Comparison of ENCODE assay signal across 12 cellular contexts in the genomic region with DNA sequence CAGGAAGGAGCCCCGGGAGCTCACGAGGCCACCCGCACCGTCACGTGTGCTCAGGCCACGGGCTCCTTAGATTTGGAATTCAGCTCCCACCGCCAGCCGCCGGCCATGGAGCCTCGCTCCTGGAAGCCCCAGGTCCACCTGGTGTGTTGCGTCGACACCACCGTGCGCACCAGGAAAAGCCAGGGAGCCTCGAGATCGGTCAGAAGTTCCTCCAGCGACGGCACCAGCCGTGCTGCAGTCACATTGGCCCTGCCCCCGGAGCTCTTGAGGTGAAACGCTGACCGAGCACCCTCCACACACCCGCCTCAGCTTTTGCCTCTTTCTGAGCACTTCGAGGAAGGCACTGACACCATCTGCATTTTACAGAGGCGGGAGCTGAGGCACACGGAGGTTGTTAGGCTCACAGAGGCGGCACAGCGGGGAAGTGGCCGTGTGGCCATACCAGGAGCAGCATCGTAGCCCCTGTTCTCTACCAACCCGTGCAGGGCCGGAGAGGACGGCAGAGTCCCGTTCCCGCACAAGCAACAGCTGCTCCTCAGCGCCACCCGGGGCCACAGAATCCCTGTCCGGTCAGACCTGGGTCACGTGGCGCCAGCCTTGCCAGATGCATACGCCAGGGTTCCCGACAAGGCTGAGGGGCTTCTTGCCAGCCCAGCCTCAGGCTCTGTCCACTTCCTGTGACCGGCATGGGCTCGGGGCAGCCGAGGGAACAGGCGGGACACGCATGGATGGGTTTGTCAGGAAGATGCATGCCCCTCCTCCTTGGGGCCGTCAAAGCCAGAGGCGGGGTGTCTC. TPM values are rescaled to one million over a fixed set of nuclear protein-coding genes. Genes with fewer than 3 reads are reported as not detected.
DNase-seq lines count a peak whose midpoint lies in the region; ATAC-seq, FAIRE-seq and TF ChIP-seq lines count a peak whose summit lies in the region.
"Had no signal": no experiment of that assay in that cellular context is flagged by ENCODE, and none has a peak within 500 bp of the region (broad histone marks: within the 10 kb centered on the region; RNA-seq: fewer than 3 reads in every experiment).

No MANE protein-coding gene starts in this region.

- TF ChIP-seq CTCF in H1 (IDR thresholded peaks at IDR 0.05; ENCODE audit: control extremely low read depth in 1 of 3, insufficient read depth in 1 of 3, low read depth in 1 of 3, low read length in 3 of 3) (0 out of 4 replicates have a peak, but pooled peaks of 1 of the 3 experiments have one; percentile 5), psoas muscle (IDR thresholded peaks at IDR 0.05) (no peak)

- H3K18ac ChIP-seq in H1 (ENCODE audit: extremely low read depth, low read length): no peak overlapping the region

- no peak overlapping the region for H3K23ac ChIP-seq in H1 (ENCODE audit: insufficient read length)

- no peak overlapping the region for H3K9ac ChIP-seq in H1 (replicated peaks in 1 of 4; ENCODE audit: extremely low read depth in 1 of 4, low read depth in 3 of 4, low read length in 3 of 4)

- H3K56ac ChIP-seq in H1 (replicated peaks; ENCODE audit: insufficient read length, low read depth, low read length): no peak overlapping the region

- H3K79me1 ChIP-seq in H1 (ENCODE audit: low read depth, low read length): no peaks in the 10 kb centered on the region

- no peak for TF ChIP-seq POLR2A in H1 (IDR thresholded peaks at IDR 0.05; ENCODE audit: control extremely low read depth in 1 of 2, low read depth in 2 of 2, low read length in 2 of 2)

- no peaks in the 10 kb centered on the region for H3K79me2 ChIP-seq in H1 (ENCODE audit: control insufficient read depth in 1 of 2, insufficient read depth in 2 of 2, low read length in 2 of 2)

- 0 out of 2 replicates have a peak overlapping the region, but pooled peaks have one; percentile 29 for H2BK15ac ChIP-seq in H1 (ENCODE audit: low read length)

- peak overlapping the region; percentile 21 for H4K5ac ChIP-seq in H1 (ENCODE audit: insufficient read length, low read depth, low read length)

- no peak overlapping the region for H3K27ac ChIP-seq in H1 (ENCODE audit: low read depth, low read length)
- H3K27ac ChIP-seq in psoas muscle: no peak overlapping the region
- H3K27ac ChIP-seq: stomach had no signal

- no peak overlapping the region for H3K4ac ChIP-seq in H1 (replicated peaks; ENCODE audit: insufficient read length, low read depth, low read length)

- H2BK120ac ChIP-seq in H1 (replicated peaks; ENCODE audit: low read depth, low read length): no peak overlapping the region

- H4K8ac ChIP-seq in H1 (ENCODE audit: extremely low read depth, insufficient read depth, low read length): peak overlapping the region; percentile 79; the same call in 1 of the 2 replicates

- H2AK5ac ChIP-seq in H1 (ENCODE audit: low read depth, low read length): peak overlapping the region; percentile 24; the same call in 1 of the 2 replicates

- TF ChIP-seq EP300 in Ishikawa (IDR thresholded peaks at IDR 0.05; ENCODE audit: borderline replicate concordance) (no peak), H1 (IDR thresholded peaks at IDR 0.05; ENCODE audit: borderline replicate concordance in 1 of 2, low read depth in 2 of 2, low read length in 2 of 2) (no peak)

- no peak for TF ChIP-seq RAD21 in Ishikawa (IDR thresholded peaks at IDR 0.05; ENCODE audit: low read depth)
- no peak for TF ChIP-seq RAD21 in H1 (IDR thresholded peaks at IDR 0.05 in 1 of 2, conservative IDR thresholded peaks at IDR 0.05 in 1 of 2; ENCODE audit: low read depth in 2 of 2, low read length in 2 of 2)

- POLR2A ChIA-PET in H1 (lab: Charles Lee; ENCODE audit: partially characterized antibody): interaction anchor here (0.8 to 2.4 kb wide), 6 partner anchors 11 to 56 kb away, joined by 3 to 10 read pairs (median 4); a partner anchor contains a TSS

- no peak for FAIRE-seq in H1 (lab: Jason Lieb, UNC)
- FAIRE-seq: astrocyte had no signal

- no peak overlapping the region for H2AFZ ChIP-seq in H1 (ENCODE audit: low read length)

- peaks cover 0 to 1% (median under 1%) of the 10 kb centered on the region in 4 experiments; a peak in 4 of 7 replicates for H3K27me3 ChIP-seq in H1 (replicated peaks in 1 of 4; ENCODE audit: control insufficient read depth in 3 of 4, extremely low read depth in 1 of 4, insufficient read depth in 3 of 4, low read length in 3 of 4)
- peaks cover 0 to 47% (median 6%) of the 10 kb centered on the region in 3 donors for H3K27me3 ChIP-seq in psoas muscle (ENCODE audit: insufficient read depth in 3 of 3, low read length in 2 of 3)

- peak in 3 of 4 donors; percentile 69 to 88 (median 74) for ATAC-seq in psoas muscle
- ATAC-seq in GM19395 (IDR thresholded peaks at IDR 0.05; ENCODE audit: unreplicated experiment): no peak
- ATAC-seq: sciatic nerve had no signal

- WGBS in H1 (ENCODE audit: extremely low coverage in 1 of 2, insufficient coverage in 1 of 2, insufficient read length in 1 of 2, insufficient replicate concordance in 2 of 2, low coverage in 1 of 2, low lambda C conversion rate in 2 of 2, missing lambda C conversion rate in 1 of 2), 2 experiments: 56% methylated on average over 49 of the region's 49 CpGs; no CpG with 5 or more reads in 1 of the 2 experiments
- WGBS in psoas muscle, 3 donors: 44 to 50% (median 49%) methylated on average over 48 to 49 of the region's 49 CpGs

- H3K9me3 ChIP-seq in H1 (ENCODE audit: insufficient read depth in 2 of 2, low read depth in 1 of 2, low read length in 1 of 2): no peaks in the 10 kb centered on the region
- no peaks in the 10 kb centered on the region for H3K9me3 ChIP-seq in psoas muscle
- H3K9me3 ChIP-seq: stomach had no signal

- no peak overlapping the region for H2BK20ac ChIP-seq in H1 (ENCODE audit: low read length)

- H3K4me3 ChIP-seq in H1 (ENCODE audit: extremely low read depth in 1 of 4, insufficient read depth in 2 of 4, low read depth in 3 of 4, low read length in 4 of 4) (no peak overlapping the region), psoas muscle (no peak overlapping the region)
- H3K4me3 ChIP-seq: stomach had no signal

- no peak overlapping the region for H3K14ac ChIP-seq in H1 (ENCODE audit: insufficient read length)

- in situ Hi-C loops in ACHN (cut with HindIII; ENCODE audit: low pct_ligation_motif_present, low pct_unique_long_range_greater_than_20kb, low sequenced_read_pairs): no loop called here

- peak overlapping the region; percentile 49 for H4K91ac ChIP-seq in H1 (replicated peaks; ENCODE audit: insufficient read length, low read length)

- CTCF ChIA-PET in H1 (lab: Charles Lee; ENCODE audit: partially characterized antibody): interaction anchor here (0.6 to 7.0 kb wide), 11 partner anchors 11 to 262 kb away, joined by 3 to 103 read pairs (median 4); a partner anchor contains a TSS

- intact Hi-C loops in psoas muscle (cut with DNase I): no loop called here

- peaks cover 0 to 20% (median 12%) of the 10 kb centered on the region in 4 experiments; a peak in 4 of 7 replicates for H3K4me1 ChIP-seq in H1 (replicated peaks in 1 of 4; ENCODE audit: control insufficient read depth in 3 of 4, insufficient read depth in 4 of 4, low read length in 3 of 4)
- H3K4me1 ChIP-seq in psoas muscle: no peaks in the 10 kb centered on the region

- H3K23me2 ChIP-seq in H1 (ENCODE audit: low read depth, low read length): no peaks in the 10 kb centered on the region

- H2BK12ac ChIP-seq in H1 (ENCODE audit: low read depth, low read length): peak overlapping the region; percentile 60; the same call in 1 of the 2 replicates

- H3K36me3 ChIP-seq in H1 (ENCODE audit: control insufficient read depth in 2 of 4, insufficient read depth in 4 of 4, low read length in 3 of 4): no peaks in the 10 kb centered on the region
- H3K36me3 ChIP-seq in psoas muscle (ENCODE audit: insufficient read depth in 1 of 2, low read depth in 1 of 2): no peaks in the 10 kb centered on the region
- H3K36me3 ChIP-seq: stomach had no signal

- peak overlapping the region in 1 of 2 experiments; percentile 48; a peak in 2 of 4 replicates for H3K4me2 ChIP-seq in H1 (ENCODE audit: insufficient read depth in 1 of 2, low read depth in 2 of 2, low read length in 2 of 2)

- no peaks in the 10 kb centered on the region for H4K20me1 ChIP-seq in H1 (replicated peaks in 1 of 2; ENCODE audit: control insufficient read depth in 1 of 2, insufficient read depth in 2 of 2, low read length in 2 of 2)

- DNase-seq in DMS53 treated with DMSO at 0.1 percent for 48 hours (lab: John Stamatoyannopoulos, UW; ENCODE audit: unreplicated experiment) (peak; percentile 48), H1 (ENCODE audit: low read depth in 1 of 2, low spot score in 2 of 2) (peak in 1 of 2 experiments; percentile 72), psoas muscle (no peak), ACHN (no peak), SKM-1 treated with dmso at 0.1 percent for 144 hours (lab: John Stamatoyannopoulos, UW; ENCODE audit: unreplicated experiment) (no peak)
- DNase-seq: activated CD4-positive, alpha-beta T cell treated with anti-CD3 and anti-CD28 coated beads, Interleukin-2, amount 10 ng/mL, durations not matched to agents 7 days and 5 days; NCI-H2171 treated with DMSO at 0.1 percent for 48 hours; stomach had no signal

- H2BK5ac ChIP-seq in H1 (ENCODE audit: low read depth, low read length): no peak overlapping the region

RNA-seq across cellular contexts. Expression of a gene that starts 7.6 kb away (rescaled TPM):
- total RNA-seq in H1 (2021; fragmentation: NEBNext Ultra II Directional; extraction: Animal tissue kit (Norgen Biotek cat#: 25700)): 6.6 and 6.9 TPM in 2 replicates
- polyA plus RNA-seq in H1 (2011; rRNA removed): 17.0 and 21.9 TPM in 2 replicates
- 13.2 TPM for polyA plus RNA-seq in H1 (2011; cell fraction: cytosol; rRNA removed)
- 27.5 TPM for polyA plus RNA-seq in H1 (2011; cell fraction: nucleus; rRNA removed)
- polyA plus RNA-seq in H1 (2012, experiment 1 of 2): 4.5 to 10.2 TPM (median 8.1 TPM) in 4 replicates
- 6.7 TPM for polyA plus RNA-seq in H1 (2012, experiment 2 of 2)
- polyA plus RNA-seq in H1 (2013, experiment 1 of 2): 8.1 TPM
- 5.9 TPM for polyA plus RNA-seq in H1 (2013, experiment 2 of 2)
- 5.3 and 5.5 TPM in 2 replicates for polyA minus RNA-seq in H1 (2011; rRNA and poly(A)+ RNA removed)
- polyA minus RNA-seq in H1 (2011; cell fraction: cytosol; rRNA and poly(A)+ RNA removed): 4.3 TPM
- 7.0 TPM for polyA minus RNA-seq in H1 (2011; cell fraction: nucleus; rRNA and poly(A)+ RNA removed)
- not detected for total RNA-seq in psoas muscle
- polyA plus RNA-seq in psoas muscle: not detected
- total RNA-seq: activated CD4-positive, alpha-beta T cell treated with anti-CD3 and anti-CD28 coated beads, Interleukin-2, amount 10 ng/mL, durations not matched to agents 7 days and 5 days had no signal

RNA-seq across cellular contexts. Expression of a gene that starts 11.0 kb away (rescaled TPM):
- total RNA-seq in H1 (2021; fragmentation: NEBNext Ultra II Directional; extraction: Animal tissue kit (Norgen Biotek cat#: 25700)): 0.41 TPM in 1 of 2 replicates, not detected in the other
- polyA plus RNA-seq in H1 (2011; rRNA removed) (0.11 and 0.16 TPM in 2 replicates), psoas muscle (under 1 TPM in 1 of 3 donors, not detected in 2; 0.04 TPM)
- 0.16 TPM for polyA plus RNA-seq in H1 (2011; cell fraction: cytosol; rRNA removed)
- 0.77 TPM for polyA plus RNA-seq in H1 (2011; cell fraction: nucleus; rRNA removed)
- polyA plus RNA-seq in H1 (2012, experiment 1 of 2): 0.19 TPM in 1 of 4 replicates, not detected in the others
- polyA plus RNA-seq in H1 (2012, experiment 2 of 2): not detected
- polyA plus RNA-seq in H1 (2013, experiment 1 of 2): 0.06 TPM
- 0.06 TPM for polyA plus RNA-seq in H1 (2013, experiment 2 of 2)
- not detected in 2 replicates for polyA minus RNA-seq in H1 (2011; rRNA and poly(A)+ RNA removed)
- not detected for polyA minus RNA-seq in H1 (2011; cell fraction: cytosol; rRNA and poly(A)+ RNA removed)
- not detected for polyA minus RNA-seq in H1 (2011; cell fraction: nucleus; rRNA and poly(A)+ RNA removed)
- not detected for total RNA-seq in psoas muscle
- total RNA-seq: activated CD4-positive, alpha-beta T cell treated with anti-CD3 and anti-CD28 coated beads, Interleukin-2, amount 10 ng/mL, durations not matched to agents 7 days and 5 days; stomach had no signal
- polyA plus RNA-seq: stomach had no signal

RNA-seq across cellular contexts. Expression of a gene that starts 25.9 kb away (rescaled TPM):
- 93.0 and 100 TPM in 2 replicates for total RNA-seq in H1 (2021; fragmentation: NEBNext Ultra II Directional; extraction: Animal tissue kit (Norgen Biotek cat#: 25700))
- polyA plus RNA-seq in H1 (2011; rRNA removed) (93.7 and 136 TPM in 2 replicates), psoas muscle (10 to 100 TPM; 22.3 to 42.0 (median 30.4) TPM)
- polyA plus RNA-seq in H1 (2011; cell fraction: cytosol; rRNA removed): 110 TPM
- 723 TPM for polyA plus RNA-seq in H1 (2011; cell fraction: nucleus; rRNA removed)
- 84.2 to 119 TPM (median 111 TPM) in 4 replicates for polyA plus RNA-seq in H1 (2012, experiment 1 of 2)
- polyA plus RNA-seq in H1 (2012, experiment 2 of 2): 65.8 TPM
- 59.7 TPM for polyA plus RNA-seq in H1 (2013, experiment 1 of 2)
- polyA plus RNA-seq in H1 (2013, experiment 2 of 2): 49.0 TPM
- 37.5 and 49.1 TPM in 2 replicates for polyA minus RNA-seq in H1 (2011; rRNA and poly(A)+ RNA removed)
- 44.3 TPM for polyA minus RNA-seq in H1 (2011; cell fraction: cytosol; rRNA and poly(A)+ RNA removed)
- 123 TPM for polyA minus RNA-seq in H1 (2011; cell fraction: nucleus; rRNA and poly(A)+ RNA removed)
- 10 to 100 TPM; 19.9 to 42.2 (median 25.5) TPM for total RNA-seq in psoas muscle

RNA-seq across cellular contexts. Expression of a gene that starts 30.8 kb away (rescaled TPM):
- total RNA-seq in H1 (2021; fragmentation: NEBNext Ultra II Directional; extraction: Animal tissue kit (Norgen Biotek cat#: 25700)): 66.0 and 66.1 TPM in 2 replicates
- polyA plus RNA-seq in H1 (2011; rRNA removed) (32.8 and 38.3 TPM in 2 replicates), psoas muscle (10 to 100 TPM; 27.4 to 51.8 (median 28.9) TPM)
- 41.4 TPM for polyA plus RNA-seq in H1 (2011; cell fraction: cytosol; rRNA removed)
- 41.1 TPM for polyA plus RNA-seq in H1 (2011; cell fraction: nucleus; rRNA removed)
- polyA plus RNA-seq in H1 (2012, experiment 1 of 2): 46.9 to 54.7 TPM (median 49.9 TPM) in 4 replicates
- polyA plus RNA-seq in H1 (2012, experiment 2 of 2): 35.5 TPM
- polyA plus RNA-seq in H1 (2013, experiment 1 of 2): 44.4 TPM
- polyA plus RNA-seq in H1 (2013, experiment 2 of 2): 44.2 TPM
- 42.5 and 44.7 TPM in 2 replicates for polyA minus RNA-seq in H1 (2011; rRNA and poly(A)+ RNA removed)
- 40.8 TPM for polyA minus RNA-seq in H1 (2011; cell fraction: cytosol; rRNA and poly(A)+ RNA removed)
- 22.0 TPM for polyA minus RNA-seq in H1 (2011; cell fraction: nucleus; rRNA and poly(A)+ RNA removed)
- 10 to 100 TPM; 36.0 to 52.1 (median 48.0) TPM for total RNA-seq in psoas muscle

RNA-seq across cellular contexts. Expression of a gene that starts 46.3 kb away (rescaled TPM):
- total RNA-seq in H1 (2021; fragmentation: NEBNext Ultra II Directional; extraction: Animal tissue kit (Norgen Biotek cat#: 25700)): 0.17 and 0.19 TPM in 2 replicates
- polyA plus RNA-seq in H1 (2011; rRNA removed): 0.21 and 0.61 TPM in 2 replicates
- polyA plus RNA-seq in H1 (2011; cell fraction: cytosol; rRNA removed): 0.41 TPM
- polyA plus RNA-seq in H1 (2011; cell fraction: nucleus; rRNA removed): 5.9 TPM
- 0.08 to 1.0 TPM (median 0.66 TPM) in 4 replicates for polyA plus RNA-seq in H1 (2012, experiment 1 of 2)
- 0.07 TPM for polyA plus RNA-seq in H1 (2012, experiment 2 of 2)
- 0.06 TPM for polyA plus RNA-seq in H1 (2013, experiment 1 of 2)
- polyA plus RNA-seq in H1 (2013, experiment 2 of 2): 0.06 TPM
- 0.07 and 0.09 TPM in 2 replicates for polyA minus RNA-seq in H1 (2011; rRNA and poly(A)+ RNA removed)
- 0.37 TPM for polyA minus RNA-seq in H1 (2011; cell fraction: cytosol; rRNA and poly(A)+ RNA removed)
- polyA minus RNA-seq in H1 (2011; cell fraction: nucleus; rRNA and poly(A)+ RNA removed): 1.9 TPM
- not detected for total RNA-seq in psoas muscle
- polyA plus RNA-seq in psoas muscle: under 1 TPM in 2 of 3 donors, not detected in 1; 0.08 to 0.09 TPM
- total RNA-seq: activated CD4-positive, alpha-beta T cell treated with anti-CD3 and anti-CD28 coated beads, Interleukin-2, amount 10 ng/mL, durations not matched to agents 7 days and 5 days had no signal
